Comparison of ENCODE assay signal across 1 cellular context in genomic region chr20:43514062-43514971, GRCh38.
TF ChIP-seq lines count a peak whose summit lies in the region.

No MANE protein-coding gene starts in this region.

TF ChIP-seq in HepG2, 621 proteins besides CTCF, POLR2A, EP300 and RAD21 (continues in another document):
- TF ChIP-seq ZNF646 (CRISPR knock-in tag; IDR thresholded peaks at IDR 0.05): no peak
- TF ChIP-seq ZBTB37 (CRISPR knock-in tag; IDR thresholded peaks at IDR 0.05): peak; percentile 16; the same call in 1 of the 2 replicates
- no peak for TF ChIP-seq MAFF (IDR thresholded peaks at IDR 0.05; ENCODE audit: low read depth, low read length)
- TF ChIP-seq KDM2A (CRISPR knock-in tag; IDR thresholded peaks at IDR 0.05; ENCODE audit: borderline replicate concordance, low read depth): peak; percentile 89
- TF ChIP-seq ADNP (CRISPR knock-in tag; IDR thresholded peaks at IDR 0.05): no peak
- no peak for TF ChIP-seq HNF4A (CRISPR knock-in tag; IDR thresholded peaks at IDR 0.05)
- TF ChIP-seq CC2D1A (CRISPR knock-in tag; IDR thresholded peaks at IDR 0.05): no peak
- TF ChIP-seq ZSCAN29 (CRISPR knock-in tag; conservative IDR thresholded peaks at IDR 0.05): 0 out of 2 replicates have a peak, but pooled peaks have one; percentile 41
- TF ChIP-seq SMARCC2 (IDR thresholded peaks at IDR 0.05): no peak
- TF ChIP-seq HNRNPH1 (optimal IDR thresholded peaks at IDR 0.05; ENCODE audit: low read depth, low read length): no peak
- TF ChIP-seq ZNF788 (CRISPR knock-in tag; IDR thresholded peaks at IDR 0.05; ENCODE audit: borderline replicate concordance): 0 out of 2 replicates have a peak, but pooled peaks have one; percentile 53
- TF ChIP-seq PCBP2 (optimal IDR thresholded peaks at IDR 0.05; ENCODE audit: low read depth, low read length, poor library complexity, severe bottlenecking): no peak
- no peak for TF ChIP-seq TBP (CRISPR knock-in tag; IDR thresholded peaks at IDR 0.05)
- TF ChIP-seq POLR2AphosphoS5 (IDR thresholded peaks at IDR 0.05; ENCODE audit: low read depth, low read length): peak; percentile 74
- no peak for TF ChIP-seq ZSCAN21 (CRISPR knock-in tag; IDR thresholded peaks at IDR 0.05; ENCODE audit: borderline replicate concordance)
- TF ChIP-seq HMGXB4 (CRISPR knock-in tag; IDR thresholded peaks at IDR 0.05; ENCODE audit: borderline replicate concordance in 1 of 2, low read depth in 1 of 2): peak; percentile 61 to 85; a peak in 3 of 4 replicates
- TF ChIP-seq PTBP1 (IDR thresholded peaks at IDR 0.05; ENCODE audit: low read depth, low read length, poor library complexity, severe bottlenecking): no peak
- no peak for TF ChIP-seq KLF9 (CRISPR knock-in tag; IDR thresholded peaks at IDR 0.05; ENCODE audit: low read depth)
- no peak for TF ChIP-seq ZNF232 (CRISPR knock-in tag; IDR thresholded peaks at IDR 0.05; ENCODE audit: borderline replicate concordance)
- no peak for TF ChIP-seq PAWR (CRISPR knock-in tag; IDR thresholded peaks at IDR 0.05; ENCODE audit: borderline replicate concordance)
- TF ChIP-seq ZNF414 (CRISPR knock-in tag; IDR thresholded peaks at IDR 0.05): no peak
- TF ChIP-seq SETDB1 (CRISPR knock-in tag; IDR thresholded peaks at IDR 0.05; ENCODE audit: borderline replicate concordance): no peak
- peak; percentile 63 for TF ChIP-seq SRSF1 (optimal IDR thresholded peaks at IDR 0.05; ENCODE audit: low read depth, low read length)
- TF ChIP-seq FOXK1 (CRISPR knock-in tag; IDR thresholded peaks at IDR 0.05; ENCODE audit: borderline replicate concordance, low read depth): no peak
- TF ChIP-seq SP2 (CRISPR knock-in tag; IDR thresholded peaks at IDR 0.05): peak; percentile 73
- peak; percentile 54; the same call in 1 of the 2 replicates for TF ChIP-seq KLF11 (CRISPR knock-in tag; IDR thresholded peaks at IDR 0.05)
- peak; percentile 83 for TF ChIP-seq ZFP91 (CRISPR knock-in tag; IDR thresholded peaks at IDR 0.05; ENCODE audit: borderline replicate concordance)
- no peak for TF ChIP-seq ATRX (CRISPR knock-in tag; IDR thresholded peaks at IDR 0.05; ENCODE audit: borderline replicate concordance)
- TF ChIP-seq HOXA3 (CRISPR knock-in tag; IDR thresholded peaks at IDR 0.05): peak; percentile 75
- TF ChIP-seq PHF8 (CRISPR knock-in tag; IDR thresholded peaks at IDR 0.05): peak; percentile 83
- TF ChIP-seq USF2 (IDR thresholded peaks at IDR 0.05; ENCODE audit: low read depth, low read length): no peak
- 0 out of 2 replicates have a peak, but pooled peaks have one; percentile 38 for TF ChIP-seq USF2 (CRISPR knock-in tag; IDR thresholded peaks at IDR 0.05; ENCODE audit: borderline replicate concordance)
- TF ChIP-seq ZNF770 (CRISPR knock-in tag; IDR thresholded peaks at IDR 0.05): peak; percentile 49; the same call in 1 of the 2 replicates
- peak; percentile 79; the same call in 1 of the 2 replicates for TF ChIP-seq ZBTB7A (CRISPR knock-in tag; IDR thresholded peaks at IDR 0.05)
- TF ChIP-seq EZH2 (conservative IDR thresholded peaks at IDR 0.05; ENCODE audit: low read depth, low read length): no peak
- TF ChIP-seq TFAP4 (IDR thresholded peaks at IDR 0.05; ENCODE audit: borderline replicate concordance, low read depth): no peak; the same call in 1 of the 2 replicates
- TF ChIP-seq THAP7 (CRISPR knock-in tag; IDR thresholded peaks at IDR 0.05): no peak
- TF ChIP-seq ZNF574 (CRISPR knock-in tag; IDR thresholded peaks at IDR 0.05): 0 out of 2 replicates have a peak, but pooled peaks have one; percentile 25
